ENCODE assay signal across 1 cellular context in genomic region chr4:174434455-174434854, GRCh38.
TF ChIP-seq lines count a peak whose summit lies in the region.

No MANE protein-coding gene starts in this region.

TF ChIP-seq in K562, 482 proteins besides CTCF, POLR2A, EP300 and RAD21:
- TF ChIP-seq KAT7 (CRISPR knock-in tag; IDR thresholded peaks at IDR 0.05; ENCODE audit: borderline replicate concordance), result no peak
- no peak for TF ChIP-seq NELFE (IDR thresholded peaks at IDR 0.05; ENCODE audit: insufficient read depth, insufficient read length)
- no peak for TF ChIP-seq MTA2 (IDR thresholded peaks at IDR 0.05; ENCODE audit: low read depth)
- TF ChIP-seq YY1 (IDR thresholded peaks at IDR 0.05; ENCODE audit: borderline replicate concordance in 1 of 3, control insufficient read depth in 1 of 3, extremely low read depth in 1 of 3, insufficient read depth in 3 of 3, insufficient read length in 1 of 3, insufficient replicate concordance in 2 of 3, low read depth in 1 of 3, low read length in 2 of 3), result no peak
- no peak for TF ChIP-seq TRIM28 (IDR thresholded peaks at IDR 0.05)
- no peak for TF ChIP-seq NR2C2 (CRISPR knock-in tag; IDR thresholded peaks at IDR 0.05)
- no peak for TF ChIP-seq NR2C2 (tag; IDR thresholded peaks at IDR 0.05)
- no peak for TF ChIP-seq RUNX1 (IDR thresholded peaks at IDR 0.05; ENCODE audit: low read depth)
- TF ChIP-seq BMI1 (IDR thresholded peaks at IDR 0.05; ENCODE audit: low read length), result no peak
- no peak for TF ChIP-seq KLF13 (tag; IDR thresholded peaks at IDR 0.05; ENCODE audit: borderline replicate concordance, low read depth)
- TF ChIP-seq FOXP4 (CRISPR knock-in tag; IDR thresholded peaks at IDR 0.05; ENCODE audit: borderline replicate concordance), result no peak
- no peak for TF ChIP-seq ZNF778 (CRISPR knock-in tag; IDR thresholded peaks at IDR 0.05)
- no peak for TF ChIP-seq CBX2 (IDR thresholded peaks at IDR 0.05; ENCODE audit: insufficient read depth, low read length, poor library complexity, severe bottlenecking)
- TF ChIP-seq NCOA1 (IDR thresholded peaks at IDR 0.05; ENCODE audit: low read depth), result no peak
- no peak for TF ChIP-seq GATAD2A (IDR thresholded peaks at IDR 0.05)
- TF ChIP-seq RERE (CRISPR knock-in tag; IDR thresholded peaks at IDR 0.05; ENCODE audit: borderline replicate concordance), result no peak
TF ChIP-seq in K562: peak in this region for 0.
